In genomic region chr12:52903855-52904508, GRCh38 we compare ENCODE assay signal across 1 cellular context.
A peak's percentile ranks its signal among the peaks of the same experiment; 100 is the strongest.
TF ChIP-seq lines count a peak whose summit lies in the region.

No MANE protein-coding gene starts in this region.

TF ChIP-seq in GM12878, 131 proteins besides CTCF, POLR2A, EP300 and RAD21:
- TF ChIP-seq TBL1XR1 (IDR thresholded peaks at IDR 0.05; ENCODE audit: low read depth, low read length) (no peak), ZNF384 (IDR thresholded peaks at IDR 0.05; ENCODE audit: borderline replicate concordance, low read depth, low read length) (peak; percentile 55; the same call in 1 of the 2 replicates), BCL3 (IDR thresholded peaks at IDR 0.05; ENCODE audit: borderline replicate concordance, insufficient read depth, low read depth, low read length, poor library complexity, severe bottlenecking) (no peak), EGR1 (IDR thresholded peaks at IDR 0.05; ENCODE audit: borderline replicate concordance in 1 of 2, low read depth in 2 of 2, low read length in 2 of 2) (peak in 1 of 2 experiments; percentile 84; a peak in 2 of 3 replicates), NR2F1 (conservative IDR thresholded peaks at IDR 0.05) (no peak)
